Comparison of ENCODE assay signal across 1 cellular context in the genomic region with DNA sequence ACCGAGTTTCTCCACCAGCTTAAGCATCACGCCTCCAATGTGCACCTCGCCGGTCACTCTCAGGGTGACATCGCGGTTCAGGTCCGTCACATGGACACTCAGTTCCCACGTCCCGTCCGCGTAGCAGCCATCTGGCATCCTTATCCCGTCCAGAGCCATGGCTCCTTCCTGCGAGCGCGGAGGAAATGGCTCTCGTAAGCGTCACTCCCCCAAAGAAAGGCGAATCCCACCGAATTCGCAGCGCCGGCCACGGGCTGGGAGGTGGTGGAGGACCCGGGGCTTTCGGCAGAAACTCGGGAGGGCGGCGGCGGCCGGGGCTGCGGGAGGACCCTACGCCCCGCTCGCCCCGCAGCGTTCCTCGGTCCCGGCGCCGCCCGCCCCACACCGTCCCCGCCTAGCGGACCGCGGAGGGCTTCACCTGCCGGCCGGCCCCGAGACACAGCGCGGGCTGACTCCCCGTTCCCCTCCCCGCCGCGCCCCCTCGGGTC.
A peak's percentile ranks its signal among the peaks of the same experiment; 100 is the strongest.
TF ChIP-seq lines count a peak whose summit lies in the region.

No MANE protein-coding gene starts in this region.

TF ChIP-seq in H1, 55 proteins besides CTCF, POLR2A, EP300 and RAD21 (continued from another document):
- TF ChIP-seq ASH2L (IDR thresholded peaks at IDR 0.05; ENCODE audit: low read length) (peak; percentile 93), RFX5 (IDR thresholded peaks at IDR 0.05; ENCODE audit: borderline replicate concordance, low read depth, low read length) (no peak), POLR2AphosphoS5 (IDR thresholded peaks at IDR 0.05; ENCODE audit: low read depth, low read length) (peak; percentile 69), SAP30 (IDR thresholded peaks at IDR 0.05; ENCODE audit: insufficient read depth, insufficient replicate concordance, low read length) (no peak), CEBPB (IDR thresholded peaks at IDR 0.05; ENCODE audit: low read depth, low read length) (no peak), NANOG (IDR thresholded peaks at IDR 0.05; ENCODE audit: insufficient read depth, low read depth, low read length, poor library complexity, severe bottlenecking) (no peak), ZNF274 (IDR thresholded peaks at IDR 0.05; ENCODE audit: borderline replicate concordance, extremely low read depth, low read length) (no peak), TAF1 (IDR thresholded peaks at IDR 0.05; ENCODE audit: low read depth, low read length) (peak; percentile 62; the same call in 1 of the 2 replicates), GABPA (IDR thresholded peaks at IDR 0.05; ENCODE audit: borderline replicate concordance, insufficient read depth, low read length) (no peak), RXRA (IDR thresholded peaks at IDR 0.05; ENCODE audit: insufficient read depth, low read depth, low read length) (no peak), KDM4A (IDR thresholded peaks at IDR 0.05; ENCODE audit: low read depth, low read length, severe bottlenecking) (peak; percentile 81), TBP (IDR thresholded peaks at IDR 0.05; ENCODE audit: low read depth, low read length) (no peak), SIN3A (conservative IDR thresholded peaks at IDR 0.05 in 1 of 2, IDR thresholded peaks at IDR 0.05 in 1 of 2; ENCODE audit: low read depth in 1 of 2, low read length in 2 of 2) (peak; percentile 60 to 74; a peak in 3 of 4 replicates), SRF (IDR thresholded peaks at IDR 0.05; ENCODE audit: low read depth, low read length) (no peak), KDM5A (IDR thresholded peaks at IDR 0.05; ENCODE audit: low read length) (no peak)
- TF ChIP-seq, protein P1, sequence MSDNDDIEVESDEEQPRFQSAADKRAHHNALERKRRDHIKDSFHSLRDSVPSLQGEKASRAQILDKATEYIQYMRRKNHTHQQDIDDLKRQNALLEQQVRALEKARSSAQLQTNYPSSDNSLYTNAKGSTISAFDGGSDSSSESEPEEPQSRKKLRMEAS (IDR thresholded peaks at IDR 0.05): peak; percentile 63
- TF ChIP-seq, protein P2, sequence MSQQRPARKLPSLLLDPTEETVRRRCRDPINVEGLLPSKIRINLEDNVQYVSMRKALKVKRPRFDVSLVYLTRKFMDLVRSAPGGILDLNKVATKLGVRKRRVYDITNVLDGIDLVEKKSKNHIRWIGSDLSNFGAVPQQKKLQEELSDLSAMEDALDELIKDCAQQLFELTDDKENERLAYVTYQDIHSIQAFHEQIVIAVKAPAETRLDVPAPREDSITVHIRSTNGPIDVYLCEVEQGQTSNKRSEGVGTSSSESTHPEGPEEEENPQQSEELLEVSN (IDR thresholded peaks at IDR 0.05): peak; percentile 19; the same call in 1 of the 2 replicates
